Comparison of ENCODE assay signal across 22 cellular contexts in the genomic region with DNA sequence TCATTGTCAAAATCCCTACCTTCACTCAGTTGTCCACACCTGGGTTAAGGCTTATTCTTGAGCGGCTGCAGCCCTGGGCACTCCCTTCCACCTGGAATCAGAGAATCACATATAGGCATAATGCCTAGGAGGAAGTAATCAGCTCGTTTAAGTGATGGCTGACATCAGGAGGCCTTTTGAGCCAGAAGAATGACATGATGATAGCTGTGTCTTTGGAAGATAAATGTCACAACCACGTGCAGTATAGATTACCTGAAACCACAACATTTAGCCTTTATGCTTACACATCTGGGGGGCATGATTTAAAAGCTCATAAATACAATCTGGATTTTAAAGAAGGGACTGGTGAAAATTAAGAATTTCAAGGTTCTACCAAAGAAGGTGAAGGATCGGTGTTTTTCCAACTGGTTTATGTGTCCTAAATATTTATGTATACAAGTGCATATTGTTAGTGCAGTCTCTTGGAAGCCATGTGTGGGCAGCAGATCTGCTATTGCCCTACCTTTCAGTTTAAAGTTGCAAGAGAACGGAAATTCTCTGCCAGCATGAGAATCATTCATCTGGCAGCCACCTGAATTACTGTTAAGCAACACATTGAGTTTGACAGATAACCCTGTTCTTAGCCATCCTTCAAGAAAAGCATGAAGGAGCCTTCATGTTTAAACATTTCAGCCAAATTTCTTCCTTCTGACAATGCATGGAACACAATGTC.
DNase-seq lines count a peak whose midpoint lies in the region; ATAC-seq and TF ChIP-seq lines count a peak whose summit lies in the region.
"Had no signal": no experiment of that assay in that cellular context is flagged by ENCODE, and none has a peak within 500 bp of the region (broad histone marks: within the 10 kb centered on the region; RNA-seq: fewer than 3 reads in every experiment).

No MANE protein-coding gene starts in this region.

- TF ChIP-seq POLR2A in esophagus muscularis mucosa (IDR thresholded peaks at IDR 0.05; ENCODE audit: low read depth) = no peak
- no peak for TF ChIP-seq POLR2A in uterus (IDR thresholded peaks at IDR 0.05)

- H3K9me3 ChIP-seq in esophagus muscularis mucosa = no peaks in the 10 kb centered on the region
- no peaks in the 10 kb centered on the region for H3K9me3 ChIP-seq in uterus
- H3K9me3 ChIP-seq: BLaER1 had no signal

- no peaks in the 10 kb centered on the region for H3K36me3 ChIP-seq in esophagus muscularis mucosa
- no peaks in the 10 kb centered on the region for H3K36me3 ChIP-seq in uterus
- H3K36me3 ChIP-seq: BLaER1 had no signal

- TF ChIP-seq CTCF in esophagus muscularis mucosa (IDR thresholded peaks at IDR 0.05) (no peak), omental fat pad (IDR thresholded peaks at IDR 0.05) (no peak), uterus (IDR thresholded peaks at IDR 0.05) (no peak)

- H3K27me3 ChIP-seq in esophagus muscularis mucosa (no peaks in the 10 kb centered on the region), uterus (no peaks in the 10 kb centered on the region)
- H3K27me3 ChIP-seq: BLaER1 had no signal

- H3K27ac ChIP-seq in esophagus muscularis mucosa (replicated peaks in 1 of 4) = peak overlapping the region; percentile 68 to 81 (median 78)
- H3K27ac ChIP-seq in uterus = no peak overlapping the region
- H3K27ac ChIP-seq: BLaER1 had no signal

- intact Hi-C loops in esophagus muscularis mucosa (cut with DNase I) = no loop called here
- intact Hi-C loops in uterus (cut with DNase I; ENCODE audit: low total_unique reads) = no loop called here

- H3K4me3 ChIP-seq in esophagus muscularis mucosa (no peak overlapping the region), uterus (no peak overlapping the region)
- H3K4me3 ChIP-seq: BLaER1, GM23338, K562 had no signal

- ATAC-seq in omental fat pad (ENCODE audit: low FRiP score) = peak; percentile 70
- ATAC-seq in HG03025 (IDR thresholded peaks at IDR 0.05; ENCODE audit: low FRiP score, unreplicated experiment) = no peak
- ATAC-seq: GM23338, K562, PC-3 had no signal

- WGBS in esophagus muscularis mucosa = 60% methylated on average over 5 of the region's 5 CpGs

- TF ChIP-seq EP300 in esophagus muscularis mucosa (IDR thresholded peaks at IDR 0.05) = no peak

- H3K4me1 ChIP-seq in esophagus muscularis mucosa (peaks cover 7 to 40% (median 24%) of the 10 kb centered on the region in 4 donors), uterus (no peaks in the 10 kb centered on the region)
- H3K4me1 ChIP-seq: BLaER1 had no signal

- DNase-seq in NCI-H2081 (lab: John Stamatoyannopoulos, UW) = peak; percentile 25 to 43
- DNase-seq in NCI-H2081 treated with DMSO at 0.1 percent for 48 hours (lab: John Stamatoyannopoulos, UW) = no peak
- DNase-seq in NCI-H146 treated with DMSO at 0.1 percent for 48 hours (lab: John Stamatoyannopoulos, UW; ENCODE audit: unreplicated experiment) = peak; percentile 16
- peak; percentile 70 for DNase-seq in esophagus muscularis mucosa (ENCODE audit: extremely low spot score)
- DNase-seq in omental fat pad (ENCODE audit: low spot score) = no peak
- no peak for DNase-seq in T1000 (lab: John Stamatoyannopoulos, UW)
- no peak for DNase-seq in uterus
- DNase-seq: CD4-positive, CD25-positive, alpha-beta regulatory T cell; H9; Kasumi-1; NCI-H1105 treated with DMSO at 0.1 percent for 48 hours; NCI-H187 treated with DMSO at 0.1 percent for 48 hours; NCI-H2171 treated with DMSO at 0.1 percent for 48 hours; NCI-H345; NCI-H510A treated with DMSO at 0.1 percent for 48 hours; NCI-H748 treated with DMSO at 0.1 percent for 48 hours; NK-92 treated with Interleukin-12 subunit alpha and Interleukin-12 subunit beta, amount 100 ng/mL, for 24 hours; PC-3 had no signal

Comparison
In these comparisons a context has a peak if more than half of its experiments do, and no peak if none do; other contexts are left out.
1. DNase-seq: peak in NCI-H2081 (2 of 2), NCI-H146 treated with DMSO at 0.1 percent for 48 hours (single experiment) and esophagus muscularis mucosa (single experiment); none in NCI-H2081 treated with DMSO at 0.1 percent for 48 hours (single experiment), omental fat pad (single experiment), T1000 (single experiment) and uterus (0 of 2).
2. H3K27ac ChIP-seq: peak in esophagus muscularis mucosa (4 of 4); none in uterus (0 of 2).